Comparison of ENCODE assay signal across 24 cellular contexts in the genomic region with DNA sequence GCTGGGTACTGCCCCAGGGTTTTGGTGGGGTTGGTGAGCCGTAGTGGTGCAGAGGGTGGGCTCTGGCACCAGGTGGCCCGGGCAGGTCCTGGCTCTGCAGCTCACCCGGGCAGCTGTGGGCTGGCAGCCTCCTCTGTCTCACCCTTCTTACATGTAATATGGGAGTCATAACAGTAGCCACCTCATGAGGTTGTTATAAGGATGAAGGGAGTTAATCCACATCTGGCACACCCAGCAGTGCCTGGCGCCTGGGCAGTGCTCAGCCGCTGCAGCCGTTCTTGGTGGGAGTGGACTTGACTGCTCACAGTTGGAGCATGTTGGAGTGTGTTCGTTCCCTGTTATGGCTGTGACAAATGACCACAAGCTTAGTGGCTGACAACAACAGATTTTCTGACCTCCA. TPM values are rescaled to one million over a fixed set of nuclear protein-coding genes. Genes with fewer than 3 reads are reported as not detected.
DNase-seq lines count a peak whose midpoint lies in the region; ATAC-seq, FAIRE-seq and TF ChIP-seq lines count a peak whose summit lies in the region.
"Had no signal": no experiment of that assay in that cellular context is flagged by ENCODE, and none has a peak within 500 bp of the region (broad histone marks: within the 10 kb centered on the region; RNA-seq: fewer than 3 reads in every experiment).

No MANE protein-coding gene starts in this region.

- H3K9ac ChIP-seq in kidney (ENCODE audit: low read length in 2 of 2), result no peak overlapping the region
- H3K9ac ChIP-seq: GM23248 had no signal

- intact Hi-C loops in kidney (cut with DNase I), result no loop called here
- intact Hi-C loops in stomach (cut with DNase I; ENCODE audit: low total_unique reads), result no loop called here
- intact Hi-C loops in right lobe of liver (cut with DNase I), result no loop called here
- intact Hi-C loops in body of pancreas (cut with DNase I), result no loop called here

- H3K4me1 ChIP-seq in kidney (ENCODE audit: control insufficient read depth in 1 of 2, insufficient read depth in 1 of 2, low read depth in 1 of 2, low read length in 2 of 2), result no peaks in the 10 kb centered on the region
- H3K4me1 ChIP-seq in stomach, result peaks cover 0 to 28% (median 10%) of the 10 kb centered on the region in 4 donors
- H3K4me1 ChIP-seq in right lobe of liver, result no peaks in the 10 kb centered on the region
- H3K4me1 ChIP-seq in body of pancreas, result no peaks in the 10 kb centered on the region
- H3K4me1 ChIP-seq: HAP-1 had no signal

- H3K27me3 ChIP-seq in H7 (ENCODE audit: control insufficient read depth, insufficient read depth, low read length) (no peaks in the 10 kb centered on the region), stomach (no peaks in the 10 kb centered on the region), right lobe of liver (no peaks in the 10 kb centered on the region), body of pancreas (no peaks in the 10 kb centered on the region)

- peaks cover 7% of the 10 kb centered on the region for H3K4me1 Mint-ChIP-seq in T-helper 17 cell

- H3K36me3 ChIP-seq in H7 (replicated peaks; ENCODE audit: control insufficient read depth, insufficient read depth, low read length) (peaks cover 21% of the 10 kb centered on the region), kidney (ENCODE audit: control insufficient read depth in 1 of 2, insufficient read depth in 2 of 2, low read length in 2 of 2) (peaks cover 12 to 30% of the 10 kb centered on the region in 2 donors), stomach (peaks cover 55 to 98% (median 96%) of the 10 kb centered on the region in 4 donors), right lobe of liver (peaks cover 0 to 61% (median 35%) of the 10 kb centered on the region in 4 donors), body of pancreas (replicated peaks in 1 of 2; ENCODE audit: insufficient read depth in 1 of 2, low read depth in 2 of 2) (peaks cover 0 to 20% of the 10 kb centered on the region in 2 donors)

- TF ChIP-seq EP300 in stomach (IDR thresholded peaks at IDR 0.05), result no peak

- TF ChIP-seq POLR2A in stomach (IDR thresholded peaks at IDR 0.05), result no peak
- no peak for TF ChIP-seq POLR2A in right lobe of liver (IDR thresholded peaks at IDR 0.05)
- TF ChIP-seq POLR2A in body of pancreas (IDR thresholded peaks at IDR 0.05), result no peak

- no peak overlapping the region for H3K4me3 Mint-ChIP-seq in T-helper 17 cell
- H3K4me3 Mint-ChIP-seq: CD8-positive, alpha-beta T cell had no signal

- H3K27ac Mint-ChIP-seq in T-helper 17 cell, result peak overlapping the region; percentile 61
- H3K27ac Mint-ChIP-seq: CD8-positive, alpha-beta T cell had no signal

- H3K4me3 ChIP-seq in H7 (ENCODE audit: insufficient read depth, low read depth, low read length) (no peak overlapping the region), kidney (ENCODE audit: low read length in 2 of 2) (no peak overlapping the region), stomach (no peak overlapping the region), right lobe of liver (no peak overlapping the region), body of pancreas (no peak overlapping the region)
- H3K4me3 ChIP-seq: GM23248, HAP-1, PC-9 had no signal

- H3K27ac ChIP-seq in kidney (ENCODE audit: low read depth in 2 of 2, low read length in 2 of 2) (no peak overlapping the region), stomach (peak overlapping the region in 3 of 5 donors; percentile 10 to 79 (median 65)), right lobe of liver (no peak overlapping the region), body of pancreas (no peak overlapping the region)
- H3K27ac ChIP-seq: GM23248, PC-9 had no signal

- TF ChIP-seq CTCF in kidney (IDR thresholded peaks at IDR 0.05; ENCODE audit: borderline replicate concordance, extremely low read depth, insufficient read depth), result no peak
- TF ChIP-seq CTCF in stomach (IDR thresholded peaks at IDR 0.05), result no peak
- TF ChIP-seq CTCF in right lobe of liver (IDR thresholded peaks at IDR 0.05), result no peak
- TF ChIP-seq CTCF in body of pancreas (IDR thresholded peaks at IDR 0.05), result no peak

- ATAC-seq in T-helper 17 cell (no peak), GM21723 (IDR thresholded peaks at IDR 0.05; ENCODE audit: unreplicated experiment) (no peak), right lobe of liver (no peak), body of pancreas (no peak)
- ATAC-seq: CD8-positive, alpha-beta T cell had no signal

- H3K36me3 Mint-ChIP-seq in T-helper 17 cell (ENCODE audit: low read depth), result peaks cover 7% of the 10 kb centered on the region

- DNase-seq in H7 (peak; percentile 47), T-helper 17 cell (no peak), kidney (peak; percentile 37), stomach (no peak), right lobe of liver (no peak), body of pancreas (no peak)
- DNase-seq: ACHN; C1 segment of cervical spinal cord; CD8-positive, alpha-beta T cell; DMS153; GF-D8; GM23248; KBM-7; NCI-H1092 treated with DMSO at 0.1 percent for 48 hours; NCI-H146; NCI-H2029 treated with DMSO at 0.1 percent for 48 hours; NCI-H226; NCI-H510A treated with DMSO at 0.1 percent for 48 hours; NCI-H748 treated with DMSO at 0.1 percent for 48 hours; PC-9 had no signal

- no peaks in the 10 kb centered on the region for H3K27me3 Mint-ChIP-seq in T-helper 17 cell

- H3K9me3 ChIP-seq in T-helper 17 cell (ENCODE audit: control insufficient read depth, low read length, poor library complexity, severe bottlenecking) (no peaks in the 10 kb centered on the region), kidney (ENCODE audit: control insufficient read depth in 1 of 2, low read length in 2 of 2) (no peaks in the 10 kb centered on the region), stomach (no peaks in the 10 kb centered on the region), right lobe of liver (no peaks in the 10 kb centered on the region), body of pancreas (no peaks in the 10 kb centered on the region)
- H3K9me3 ChIP-seq: HAP-1 had no signal

- WGBS in stomach, 5 donors, result 86 to 92% (median 88%) methylated on average over 7 of the region's 7 CpGs
- no CpG with 5 or more reads among the region's 7 CpGs for WGBS in right lobe of liver (ENCODE audit: insufficient coverage, low coverage, low lambda C conversion rate, missing lambda C conversion rate)
- 91 to 92% methylated on average over 4 to 7 of the region's 7 CpGs for WGBS in body of pancreas, 2 donors

- no peak for FAIRE-seq in kidney (lab: Jason Lieb, UNC)

RNA-seq across cellular contexts. Expression of gene IGHMBP2, which starts 28.7 kb away (rescaled TPM):
- 19.1 and 22.8 TPM in 2 replicates for total RNA-seq in H7 (2014; rRNA removed; shearing (Covaris generic))
- 10 to 100 TPM; 27.5 to 28.4 TPM for total RNA-seq in T-helper 17 cell
- total RNA-seq in kidney, result 19.6 TPM
- polyA plus RNA-seq in kidney (ENCODE audit: insufficient read depth, low read depth, low replicate concordance), result 8.8 TPM
- 100 to 1,000 TPM in 1 of 5 donors, 10 to 100 TPM in 3, 1 to 10 TPM in 1; 8.8 to 133 (median 25.6) TPM for total RNA-seq in stomach
- 10 to 100 TPM in 2 of 3 donors, 1 to 10 TPM in 1; 9.2 to 14.2 (median 11.3) TPM for polyA plus RNA-seq in stomach
- total RNA-seq in right lobe of liver, result 10 to 100 TPM in 4 of 6 experiments, 1 to 10 TPM in 2; 5.8 to 21.2 (median 11.5) TPM
- total RNA-seq in body of pancreas, result 10 to 100 TPM in 1 of 2 donors, 1 to 10 TPM in 1; 6.2 to 17.1 TPM

RNA-seq across cellular contexts. Expression of gene MRPL21, which starts 28.7 kb away (rescaled TPM):
- 70.0 and 108 TPM in 2 replicates for total RNA-seq in H7 (2014; rRNA removed; shearing (Covaris generic))
- total RNA-seq in T-helper 17 cell (10 to 100 TPM; 34.4 to 37.2 TPM), kidney (45.0 TPM), stomach (100 to 1,000 TPM in 2 of 5 donors, 10 to 100 TPM in 3; 30.6 to 185 (median 56.7) TPM), right lobe of liver (10 to 100 TPM; 18.8 to 50.4 (median 26.0) TPM), body of pancreas (10 to 100 TPM; 21.8 to 45.7 TPM)
- polyA plus RNA-seq in kidney (ENCODE audit: insufficient read depth, low read depth, low replicate concordance) (147 TPM), stomach (100 to 1,000 TPM in 1 of 3 donors, 10 to 100 TPM in 2; 92.1 to 112 (median 93.1) TPM)

RNA-seq across cellular contexts. Expression of gene MRGPRD, which starts 48.4 kb away (rescaled TPM):
- total RNA-seq in H7 (2014; rRNA removed; shearing (Covaris generic)), result not detected in 2 replicates
- total RNA-seq in T-helper 17 cell (not detected), kidney (not detected), stomach (under 1 TPM in 1 of 5 donors, not detected in 4; 0.92 TPM), right lobe of liver (not detected), body of pancreas (not detected)
- polyA plus RNA-seq in kidney (ENCODE audit: insufficient read depth, low read depth, low replicate concordance) (not detected), stomach (not detected)
- total RNA-seq: CD8-positive, alpha-beta T cell; Daoy; GM23248; HT1080; PC-9 had no signal
- polyA plus RNA-seq: GM23248 had no signal

Comparison
In these comparisons a context has a peak if more than half of its experiments do, and no peak if none do; other contexts are left out.
1. DNase-seq: peak in H7 (single experiment) and kidney (single experiment); none in T-helper 17 cell (0 of 3), stomach (single experiment), right lobe of liver (0 of 3) and body of pancreas (0 of 4).
2. H3K27ac ChIP-seq: peak in stomach (3 of 5); none in kidney (0 of 2), right lobe of liver (0 of 3) and body of pancreas (0 of 4).